Comparison of ENCODE assay signal across 1 cellular context in genomic region chr15:90029024-90029423, GRCh38.
A peak's percentile ranks its signal among the peaks of the same experiment; 100 is the strongest.
TF ChIP-seq lines count a peak whose summit lies in the region.

No MANE protein-coding gene starts in this region.

TF ChIP-seq in HepG2, 621 proteins besides CTCF, POLR2A, EP300 and RAD21 (continued from another document):
- TF ChIP-seq TFAP4 (IDR thresholded peaks at IDR 0.05; ENCODE audit: borderline replicate concordance, low read depth) = peak; percentile 84; the same call in 1 of the 2 replicates
- TF ChIP-seq HNF4A (CRISPR knock-in tag; IDR thresholded peaks at IDR 0.05) = peak; percentile 79
- TF ChIP-seq ZEB1 (IDR thresholded peaks at IDR 0.05; ENCODE audit: insufficient replicate concordance, low read depth) = peak; percentile 69
- TF ChIP-seq SUZ12 (IDR thresholded peaks at IDR 0.05; ENCODE audit: low read depth, low read length) = no peak
- TF ChIP-seq, protein P1, sequence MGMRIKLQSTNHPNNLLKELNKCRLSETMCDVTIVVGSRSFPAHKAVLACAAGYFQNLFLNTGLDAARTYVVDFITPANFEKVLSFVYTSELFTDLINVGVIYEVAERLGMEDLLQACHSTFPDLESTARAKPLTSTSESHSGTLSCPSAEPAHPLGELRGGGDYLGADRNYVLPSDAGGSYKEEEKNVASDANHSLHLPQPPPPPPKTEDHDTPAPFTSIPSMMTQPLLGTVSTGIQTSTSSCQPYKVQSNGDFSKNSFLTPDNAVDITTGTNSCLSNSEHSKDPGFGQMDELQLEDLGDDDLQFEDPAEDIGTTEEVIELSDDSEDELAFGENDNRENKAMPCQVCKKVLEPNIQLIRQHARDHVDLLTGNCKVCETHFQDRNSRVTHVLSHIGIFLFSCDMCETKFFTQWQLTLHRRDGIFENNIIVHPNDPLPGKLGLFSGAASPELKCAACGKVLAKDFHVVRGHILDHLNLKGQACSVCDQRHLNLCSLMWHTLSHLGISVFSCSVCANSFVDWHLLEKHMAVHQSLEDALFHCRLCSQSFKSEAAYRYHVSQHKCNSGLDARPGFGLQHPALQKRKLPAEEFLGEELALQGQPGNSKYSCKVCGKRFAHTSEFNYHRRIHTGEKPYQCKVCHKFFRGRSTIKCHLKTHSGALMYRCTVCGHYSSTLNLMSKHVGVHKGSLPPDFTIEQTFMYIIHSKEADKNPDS (CRISPR knock-in tag; IDR thresholded peaks at IDR 0.05) = no peak
- TF ChIP-seq ATM (IDR thresholded peaks at IDR 0.05; ENCODE audit: borderline replicate concordance) = no peak
- no peak for TF ChIP-seq ZNF230 (CRISPR knock-in tag; IDR thresholded peaks at IDR 0.05)
- TF ChIP-seq MTA1 (CRISPR knock-in tag; IDR thresholded peaks at IDR 0.05; ENCODE audit: borderline replicate concordance) = no peak
- TF ChIP-seq MED8 (CRISPR knock-in tag; IDR thresholded peaks at IDR 0.05; ENCODE audit: insufficient replicate concordance) = no peak
- TF ChIP-seq TBL1XR1 (IDR thresholded peaks at IDR 0.05; ENCODE audit: borderline replicate concordance, low read length, partially characterized antibody) = no peak
- TF ChIP-seq ZNF746 (CRISPR knock-in tag; IDR thresholded peaks at IDR 0.05) = no peak
- TF ChIP-seq ZNF33B (CRISPR knock-in tag; IDR thresholded peaks at IDR 0.05) = no peak
- TF ChIP-seq, protein P2, sequence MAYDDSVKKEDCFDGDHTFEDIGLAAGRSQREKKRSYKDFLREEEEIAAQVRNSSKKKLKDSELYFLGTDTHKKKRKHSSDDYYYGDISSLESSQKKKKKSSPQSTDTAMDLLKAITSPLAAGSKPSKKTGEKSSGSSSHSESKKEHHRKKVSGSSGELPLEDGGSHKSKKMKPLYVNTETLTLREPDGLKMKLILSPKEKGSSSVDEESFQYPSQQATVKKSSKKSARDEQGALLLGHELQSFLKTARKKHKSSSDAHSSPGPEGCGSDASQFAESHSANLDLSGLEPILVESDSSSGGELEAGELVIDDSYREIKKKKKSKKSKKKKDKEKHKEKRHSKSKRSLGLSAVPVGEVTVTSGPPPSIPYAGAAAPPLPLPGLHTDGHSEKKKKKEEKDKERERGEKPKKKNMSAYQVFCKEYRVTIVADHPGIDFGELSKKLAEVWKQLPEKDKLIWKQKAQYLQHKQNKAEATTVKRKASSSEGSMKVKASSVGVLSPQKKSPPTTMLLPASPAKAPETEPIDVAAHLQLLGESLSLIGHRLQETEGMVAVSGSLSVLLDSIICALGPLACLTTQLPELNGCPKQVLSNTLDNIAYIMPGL (CRISPR knock-in tag; IDR thresholded peaks at IDR 0.05; ENCODE audit: borderline replicate concordance in 1 of 2, low read depth in 1 of 2) = no peak
- TF ChIP-seq EEA1 (CRISPR knock-in tag; IDR thresholded peaks at IDR 0.05; ENCODE audit: borderline replicate concordance) = no peak
- 0 out of 2 replicates have a peak, but pooled peaks have one; percentile 23 for TF ChIP-seq RCOR2 (CRISPR knock-in tag; IDR thresholded peaks at IDR 0.05)
- peak; percentile 51; the same call in 1 of the 2 replicates for TF ChIP-seq GATAD2A (CRISPR knock-in tag; IDR thresholded peaks at IDR 0.05)
- no peak for TF ChIP-seq ZNF775 (CRISPR knock-in tag; IDR thresholded peaks at IDR 0.05; ENCODE audit: borderline replicate concordance)
- 0 out of 2 replicates have a peak, but pooled peaks have one; percentile 38 for TF ChIP-seq NCOR1 (IDR thresholded peaks at IDR 0.05; ENCODE audit: borderline replicate concordance, low read length)
- peak; percentile 22; the same call in 1 of the 2 replicates for TF ChIP-seq NR2F6 (IDR thresholded peaks at IDR 0.05)
- no peak for TF ChIP-seq NR2F6 (CRISPR knock-in tag; IDR thresholded peaks at IDR 0.05)
- TF ChIP-seq THRA (CRISPR knock-in tag; IDR thresholded peaks at IDR 0.05; ENCODE audit: borderline replicate concordance) = peak; percentile 18; the same call in 1 of the 2 replicates
- TF ChIP-seq HMGA1 (CRISPR knock-in tag; conservative IDR thresholded peaks at IDR 0.05) = no peak
- no peak for TF ChIP-seq THAP11 (CRISPR knock-in tag; IDR thresholded peaks at IDR 0.05)
- no peak for TF ChIP-seq RFXANK (CRISPR knock-in tag; IDR thresholded peaks at IDR 0.05)
- TF ChIP-seq ZNF232 (CRISPR knock-in tag; IDR thresholded peaks at IDR 0.05; ENCODE audit: borderline replicate concordance) = no peak
- TF ChIP-seq ZBTB7B (CRISPR knock-in tag; IDR thresholded peaks at IDR 0.05) = 0 out of 2 replicates have a peak, but pooled peaks have one; percentile 34
- no peak for TF ChIP-seq GPN1 (CRISPR knock-in tag; IDR thresholded peaks at IDR 0.05; ENCODE audit: borderline replicate concordance)
- TF ChIP-seq ATF7-NPFF (CRISPR knock-in tag; IDR thresholded peaks at IDR 0.05; ENCODE audit: low read depth) = no peak
- no peak for TF ChIP-seq ZSCAN30 (CRISPR knock-in tag; IDR thresholded peaks at IDR 0.05)
- TF ChIP-seq HMG20B (CRISPR knock-in tag; conservative IDR thresholded peaks at IDR 0.05) = no peak
- TF ChIP-seq ZBTB20 (CRISPR knock-in tag; IDR thresholded peaks at IDR 0.05; ENCODE audit: borderline replicate concordance, low read depth) = no peak
- TF ChIP-seq LRRFIP1 (CRISPR knock-in tag; conservative IDR thresholded peaks at IDR 0.05) = no peak
- TF ChIP-seq SALL1 (CRISPR knock-in tag; IDR thresholded peaks at IDR 0.05) = 0 out of 2 replicates have a peak, but pooled peaks have one; percentile 9
- no peak for TF ChIP-seq ZNF451 (CRISPR knock-in tag; IDR thresholded peaks at IDR 0.05)
- TF ChIP-seq, protein P3, sequence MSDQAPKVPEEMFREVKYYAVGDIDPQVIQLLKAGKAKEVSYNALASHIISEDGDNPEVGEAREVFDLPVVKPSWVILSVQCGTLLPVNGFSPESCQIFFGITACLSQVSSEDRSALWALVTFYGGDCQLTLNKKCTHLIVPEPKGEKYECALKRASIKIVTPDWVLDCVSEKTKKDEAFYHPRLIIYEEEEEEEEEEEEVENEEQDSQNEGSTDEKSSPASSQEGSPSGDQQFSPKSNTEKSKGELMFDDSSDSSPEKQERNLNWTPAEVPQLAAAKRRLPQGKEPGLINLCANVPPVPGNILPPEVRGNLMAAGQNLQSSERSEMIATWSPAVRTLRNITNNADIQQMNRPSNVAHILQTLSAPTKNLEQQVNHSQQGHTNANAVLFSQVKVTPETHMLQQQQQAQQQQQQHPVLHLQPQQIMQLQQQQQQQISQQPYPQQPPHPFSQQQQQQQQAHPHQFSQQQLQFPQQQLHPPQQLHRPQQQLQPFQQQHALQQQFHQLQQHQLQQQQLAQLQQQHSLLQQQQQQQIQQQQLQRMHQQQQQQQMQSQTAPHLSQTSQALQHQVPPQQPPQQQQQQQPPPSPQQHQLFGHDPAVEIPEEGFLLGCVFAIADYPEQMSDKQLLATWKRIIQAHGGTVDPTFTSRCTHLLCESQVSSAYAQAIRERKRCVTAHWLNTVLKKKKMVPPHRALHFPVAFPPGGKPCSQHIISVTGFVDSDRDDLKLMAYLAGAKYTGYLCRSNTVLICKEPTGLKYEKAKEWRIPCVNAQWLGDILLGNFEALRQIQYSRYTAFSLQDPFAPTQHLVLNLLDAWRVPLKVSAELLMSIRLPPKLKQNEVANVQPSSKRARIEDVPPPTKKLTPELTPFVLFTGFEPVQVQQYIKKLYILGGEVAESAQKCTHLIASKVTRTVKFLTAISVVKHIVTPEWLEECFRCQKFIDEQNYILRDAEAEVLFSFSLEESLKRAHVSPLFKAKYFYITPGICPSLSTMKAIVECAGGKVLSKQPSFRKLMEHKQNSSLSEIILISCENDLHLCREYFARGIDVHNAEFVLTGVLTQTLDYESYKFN (CRISPR knock-in tag; conservative IDR thresholded peaks at IDR 0.05) = peak; percentile 41; the same call in 1 of the 2 replicates
- TF ChIP-seq SOX6 (IDR thresholded peaks at IDR 0.05) = no peak
- peak; percentile 24; the same call in 1 of the 2 replicates for TF ChIP-seq SOX6 (CRISPR knock-in tag; IDR thresholded peaks at IDR 0.05)
- TF ChIP-seq FOSL2 (CRISPR knock-in tag; IDR thresholded peaks at IDR 0.05) = peak; percentile 48
- peak; percentile 63 for TF ChIP-seq SAP130 (CRISPR knock-in tag; IDR thresholded peaks at IDR 0.05; ENCODE audit: low read depth)
